Comparison of ENCODE assay signal across 10 cellular contexts in the genomic region with DNA sequence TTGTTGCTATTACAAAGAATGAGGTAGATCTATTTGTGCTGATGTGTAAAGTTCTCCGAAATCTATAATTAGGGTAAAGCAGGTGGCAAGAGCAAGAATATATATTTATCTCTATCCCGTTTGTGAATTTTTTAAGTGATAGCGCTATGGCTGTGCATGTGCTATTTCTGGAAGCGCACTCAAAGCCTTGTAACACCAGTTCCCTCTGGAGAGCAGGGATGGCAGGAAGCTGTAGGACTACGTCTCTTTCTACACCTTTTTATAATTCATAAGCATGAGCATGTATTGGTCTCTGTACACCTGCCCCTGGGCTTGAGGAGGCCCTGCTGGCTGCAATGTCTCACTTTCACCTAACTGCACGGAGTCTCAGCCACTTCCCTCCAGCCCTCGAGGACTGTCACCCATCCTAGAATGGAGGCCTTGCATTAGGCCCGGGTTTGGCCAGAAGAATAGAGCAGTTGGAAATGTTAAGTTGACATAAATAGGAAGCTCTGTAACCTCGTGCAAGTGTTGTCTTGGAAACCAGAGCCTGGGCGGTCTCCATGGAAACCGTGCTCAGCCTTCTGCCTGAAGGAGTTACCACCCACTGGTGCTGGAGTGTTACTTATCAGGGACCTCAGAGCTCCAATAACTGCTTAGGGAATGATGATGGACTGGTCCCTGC.
DNase-seq lines count a peak whose midpoint lies in the region; ATAC-seq and TF ChIP-seq lines count a peak whose summit lies in the region.
"Had no signal": no experiment of that assay in that cellular context is flagged by ENCODE, and none has a peak within 500 bp of the region (broad histone marks: within the 10 kb centered on the region; RNA-seq: fewer than 3 reads in every experiment).

No MANE protein-coding gene starts in this region.

- DNase-seq in GM20000 (ENCODE audit: low spot score), result peak; percentile 70
- peak; percentile 95 for DNase-seq in NCI-H2227 treated with DMSO at 0.1 percent for 48 hours (lab: John Stamatoyannopoulos, UW)
- peak; percentile 83 for DNase-seq in ecto neural progenitor cell (ENCODE audit: low spot score)
- DNase-seq in posterior cingulate gyrus, result peak in 9 of 10 donors; percentile 61 to 98 (median 85)
- no peak for DNase-seq in stimulated activated CD8-positive, alpha-beta memory T cell treated with anti-CD3 and anti-CD28 coated beads, Interleukin-4, amount 100 ng/mL, for 48 hours
- no peak for DNase-seq in HK-2 (ENCODE audit: unreplicated experiment)
- DNase-seq: left lung, NCI-H1436 had no signal

- TF ChIP-seq CTCF in GM20000 (IDR thresholded peaks at IDR 0.05; ENCODE audit: extremely low read depth, missing control alignments), result no peak

- no peak for ATAC-seq in HG02870 (IDR thresholded peaks at IDR 0.05; ENCODE audit: unreplicated experiment)
- no peak for ATAC-seq in GM19328 (IDR thresholded peaks at IDR 0.05; ENCODE audit: unreplicated experiment)
- ATAC-seq: left lung had no signal

- intact Hi-C loops in posterior cingulate gyrus (cut with DNase I), result no loop called here

Comparison
In these comparisons a context has a peak if more than half of its experiments do, and no peak if none do; other contexts are left out.
1. DNase-seq: peak in GM20000 (single experiment), NCI-H2227 treated with DMSO at 0.1 percent for 48 hours (single experiment), ecto neural progenitor cell (single experiment) and posterior cingulate gyrus (9 of 10); none in stimulated activated CD8-positive, alpha-beta memory T cell treated with anti-CD3 and anti-CD28 coated beads, Interleukin-4, amount 100 ng/mL, for 48 hours (single experiment) and HK-2 (single experiment).